Comparison of ENCODE assay signal across 3 cellular contexts in genomic region chr2:96798733-96799622, GRCh38.
TF ChIP-seq lines count a peak whose summit lies in the region.

No MANE protein-coding gene starts in this region.

TF ChIP-seq in SK-N-SH, 30 proteins besides CTCF, POLR2A, EP300 and RAD21:
- TF ChIP-seq RFX5 (IDR thresholded peaks at IDR 0.05; ENCODE audit: low read length) (no peak), ELF1 (IDR thresholded peaks at IDR 0.05) (no peak), FOXM1 (IDR thresholded peaks at IDR 0.05; ENCODE audit: low read depth) (no peak), RXRA (IDR thresholded peaks at IDR 0.05; ENCODE audit: borderline replicate concordance, low read depth) (no peak), MXI1 (IDR thresholded peaks at IDR 0.05; ENCODE audit: low read depth, low read length) (no peak), IRF3 (IDR thresholded peaks at IDR 0.05; ENCODE audit: low read depth, low read length) (no peak), JUND (IDR thresholded peaks at IDR 0.05) (no peak), NFIC (IDR thresholded peaks at IDR 0.05; ENCODE audit: borderline replicate concordance) (no peak), FOSL2 (IDR thresholded peaks at IDR 0.05; ENCODE audit: borderline replicate concordance, low read depth) (no peak), SMC3 (IDR thresholded peaks at IDR 0.05; ENCODE audit: low read depth, low read length) (no peak), GATA2 (CRISPR knock-in tag; IDR thresholded peaks at IDR 0.05) (no peak)
- TF ChIP-seq, protein P1, sequence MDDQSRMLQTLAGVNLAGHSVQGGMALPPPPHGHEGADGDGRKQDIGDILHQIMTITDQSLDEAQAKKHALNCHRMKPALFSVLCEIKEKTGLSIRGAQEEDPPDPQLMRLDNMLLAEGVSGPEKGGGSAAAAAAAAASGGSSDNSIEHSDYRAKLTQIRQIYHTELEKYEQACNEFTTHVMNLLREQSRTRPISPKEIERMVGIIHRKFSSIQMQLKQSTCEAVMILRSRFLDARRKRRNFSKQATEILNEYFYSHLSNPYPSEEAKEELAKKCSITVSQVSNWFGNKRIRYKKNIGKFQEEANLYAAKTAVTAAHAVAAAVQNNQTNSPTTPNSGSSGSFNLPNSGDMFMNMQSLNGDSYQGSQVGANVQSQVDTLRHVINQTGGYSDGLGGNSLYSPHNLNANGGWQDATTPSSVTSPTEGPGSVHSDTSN (IDR thresholded peaks at IDR 0.05): no peak
- TF ChIP-seq, protein P2, sequence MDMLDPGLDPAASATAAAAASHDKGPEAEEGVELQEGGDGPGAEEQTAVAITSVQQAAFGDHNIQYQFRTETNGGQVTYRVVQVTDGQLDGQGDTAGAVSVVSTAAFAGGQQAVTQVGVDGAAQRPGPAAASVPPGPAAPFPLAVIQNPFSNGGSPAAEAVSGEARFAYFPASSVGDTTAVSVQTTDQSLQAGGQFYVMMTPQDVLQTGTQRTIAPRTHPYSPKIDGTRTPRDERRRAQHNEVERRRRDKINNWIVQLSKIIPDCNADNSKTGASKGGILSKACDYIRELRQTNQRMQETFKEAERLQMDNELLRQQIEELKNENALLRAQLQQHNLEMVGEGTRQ (IDR thresholded peaks at IDR 0.05; ENCODE audit: borderline replicate concordance, low read depth, low read length): no peak
- TF ChIP-seq, protein P3, sequence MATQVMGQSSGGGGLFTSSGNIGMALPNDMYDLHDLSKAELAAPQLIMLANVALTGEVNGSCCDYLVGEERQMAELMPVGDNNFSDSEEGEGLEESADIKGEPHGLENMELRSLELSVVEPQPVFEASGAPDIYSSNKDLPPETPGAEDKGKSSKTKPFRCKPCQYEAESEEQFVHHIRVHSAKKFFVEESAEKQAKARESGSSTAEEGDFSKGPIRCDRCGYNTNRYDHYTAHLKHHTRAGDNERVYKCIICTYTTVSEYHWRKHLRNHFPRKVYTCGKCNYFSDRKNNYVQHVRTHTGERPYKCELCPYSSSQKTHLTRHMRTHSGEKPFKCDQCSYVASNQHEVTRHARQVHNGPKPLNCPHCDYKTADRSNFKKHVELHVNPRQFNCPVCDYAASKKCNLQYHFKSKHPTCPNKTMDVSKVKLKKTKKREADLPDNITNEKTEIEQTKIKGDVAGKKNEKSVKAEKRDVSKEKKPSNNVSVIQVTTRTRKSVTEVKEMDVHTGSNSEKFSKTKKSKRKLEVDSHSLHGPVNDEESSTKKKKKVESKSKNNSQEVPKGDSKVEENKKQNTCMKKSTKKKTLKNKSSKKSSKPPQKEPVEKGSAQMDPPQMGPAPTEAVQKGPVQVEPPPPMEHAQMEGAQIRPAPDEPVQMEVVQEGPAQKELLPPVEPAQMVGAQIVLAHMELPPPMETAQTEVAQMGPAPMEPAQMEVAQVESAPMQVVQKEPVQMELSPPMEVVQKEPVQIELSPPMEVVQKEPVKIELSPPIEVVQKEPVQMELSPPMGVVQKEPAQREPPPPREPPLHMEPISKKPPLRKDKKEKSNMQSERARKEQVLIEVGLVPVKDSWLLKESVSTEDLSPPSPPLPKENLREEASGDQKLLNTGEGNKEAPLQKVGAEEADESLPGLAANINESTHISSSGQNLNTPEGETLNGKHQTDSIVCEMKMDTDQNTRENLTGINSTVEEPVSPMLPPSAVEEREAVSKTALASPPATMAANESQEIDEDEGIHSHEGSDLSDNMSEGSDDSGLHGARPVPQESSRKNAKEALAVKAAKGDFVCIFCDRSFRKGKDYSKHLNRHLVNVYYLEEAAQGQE (IDR thresholded peaks at IDR 0.05; ENCODE audit: low read depth, low read length): no peak

TF ChIP-seq in SK-N-SH treated with all-trans-retinoic acid at 6 μM for 48 hours, 23 proteins besides CTCF, POLR2A, EP300 and RAD21:
- TF ChIP-seq ZNF8 (CRISPR knock-in tag; IDR thresholded peaks at IDR 0.05) (no peak), CSDC2 (CRISPR knock-in tag; IDR thresholded peaks at IDR 0.05) (no peak), POU6F1 (CRISPR knock-in tag; IDR thresholded peaks at IDR 0.05; ENCODE audit: borderline replicate concordance, low read depth) (no peak), SNAI2 (CRISPR knock-in tag; IDR thresholded peaks at IDR 0.05) (no peak), ZC3H10 (CRISPR knock-in tag; IDR thresholded peaks at IDR 0.05) (no peak), OSR1 (CRISPR knock-in tag; IDR thresholded peaks at IDR 0.05) (no peak), PPARA (CRISPR knock-in tag; IDR thresholded peaks at IDR 0.05; ENCODE audit: borderline replicate concordance) (no peak), ZNF70 (CRISPR knock-in tag; IDR thresholded peaks at IDR 0.05) (no peak), ZNF565 (CRISPR knock-in tag; conservative IDR thresholded peaks at IDR 0.05; ENCODE audit: low read depth) (no peak)
- TF ChIP-seq, protein P4, sequence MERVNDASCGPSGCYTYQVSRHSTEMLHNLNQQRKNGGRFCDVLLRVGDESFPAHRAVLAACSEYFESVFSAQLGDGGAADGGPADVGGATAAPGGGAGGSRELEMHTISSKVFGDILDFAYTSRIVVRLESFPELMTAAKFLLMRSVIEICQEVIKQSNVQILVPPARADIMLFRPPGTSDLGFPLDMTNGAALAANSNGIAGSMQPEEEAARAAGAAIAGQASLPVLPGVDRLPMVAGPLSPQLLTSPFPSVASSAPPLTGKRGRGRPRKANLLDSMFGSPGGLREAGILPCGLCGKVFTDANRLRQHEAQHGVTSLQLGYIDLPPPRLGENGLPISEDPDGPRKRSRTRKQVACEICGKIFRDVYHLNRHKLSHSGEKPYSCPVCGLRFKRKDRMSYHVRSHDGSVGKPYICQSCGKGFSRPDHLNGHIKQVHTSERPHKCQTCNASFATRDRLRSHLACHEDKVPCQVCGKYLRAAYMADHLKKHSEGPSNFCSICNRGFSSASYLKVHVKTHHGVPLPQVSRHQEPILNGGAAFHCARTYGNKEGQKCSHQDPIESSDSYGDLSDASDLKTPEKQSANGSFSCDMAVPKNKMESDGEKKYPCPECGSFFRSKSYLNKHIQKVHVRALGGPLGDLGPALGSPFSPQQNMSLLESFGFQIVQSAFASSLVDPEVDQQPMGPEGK (CRISPR knock-in tag; IDR thresholded peaks at IDR 0.05; ENCODE audit: borderline replicate concordance): no peak
- TF ChIP-seq, protein P5, sequence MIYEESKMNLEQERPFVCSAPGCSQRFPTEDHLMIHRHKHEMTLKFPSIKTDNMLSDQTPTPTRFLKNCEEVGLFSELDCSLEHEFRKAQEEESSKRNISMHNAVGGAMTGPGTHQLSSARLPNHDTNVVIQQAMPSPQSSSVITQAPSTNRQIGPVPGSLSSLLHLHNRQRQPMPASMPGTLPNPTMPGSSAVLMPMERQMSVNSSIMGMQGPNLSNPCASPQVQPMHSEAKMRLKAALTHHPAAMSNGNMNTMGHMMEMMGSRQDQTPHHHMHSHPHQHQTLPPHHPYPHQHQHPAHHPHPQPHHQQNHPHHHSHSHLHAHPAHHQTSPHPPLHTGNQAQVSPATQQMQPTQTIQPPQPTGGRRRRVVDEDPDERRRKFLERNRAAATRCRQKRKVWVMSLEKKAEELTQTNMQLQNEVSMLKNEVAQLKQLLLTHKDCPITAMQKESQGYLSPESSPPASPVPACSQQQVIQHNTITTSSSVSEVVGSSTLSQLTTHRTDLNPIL (CRISPR knock-in tag; IDR thresholded peaks at IDR 0.05; ENCODE audit: low read depth): no peak
TF ChIP-seq in SK-N-SH treated with all-trans-retinoic acid at 6 μM for 48 hours: peak in this region for 0.

TF ChIP-seq in H1, 55 proteins besides CTCF, POLR2A, EP300 and RAD21:
- no peak for TF ChIP-seq RBBP5 (IDR thresholded peaks at IDR 0.05; ENCODE audit: borderline replicate concordance, low read depth, low read length)
- TF ChIP-seq EGR1 (IDR thresholded peaks at IDR 0.05; ENCODE audit: borderline replicate concordance, low read depth, low read length): no peak
- no peak for TF ChIP-seq TAF1 (IDR thresholded peaks at IDR 0.05; ENCODE audit: low read depth, low read length)
- TF ChIP-seq, protein P2 (IDR thresholded peaks at IDR 0.05; ENCODE audit: low read length): no peak
- no peak for TF ChIP-seq CHD1 (IDR thresholded peaks at IDR 0.05; ENCODE audit: low read depth, low read length)
- no peak for TF ChIP-seq E2F6 (IDR thresholded peaks at IDR 0.05)
- TF ChIP-seq MAFK (IDR thresholded peaks at IDR 0.05; ENCODE audit: low read depth, low read length): no peak
- TF ChIP-seq YY1 (IDR thresholded peaks at IDR 0.05; ENCODE audit: low read depth, low read length): no peak
- no peak for TF ChIP-seq RNF2 (IDR thresholded peaks at IDR 0.05; ENCODE audit: borderline replicate concordance, low read depth, low read length, missing control alignments, poor library complexity, severe bottlenecking)
- no peak for TF ChIP-seq SAP30 (IDR thresholded peaks at IDR 0.05; ENCODE audit: insufficient read depth, insufficient replicate concordance, low read length)
TF ChIP-seq in H1: peak in this region for 0.
